Comparison of ENCODE assay signal across 3 cellular contexts in genomic region chr6:150374346-150374745, GRCh38. TPM values are rescaled to one million over a fixed set of nuclear protein-coding genes. Genes with fewer than 3 reads are reported as not detected.
"Had no signal": no experiment of that assay in that cellular context is flagged by ENCODE, and none has a peak within 500 bp of the region (broad histone marks: within the 10 kb centered on the region; RNA-seq: fewer than 3 reads in every experiment).

No MANE protein-coding gene starts in this region.

RNA-seq across cellular contexts. Expression of gene IYD, which starts 5.5 kb away (rescaled TPM):
- total RNA-seq: temporal lobe, uterus, vagina had no signal
